Comparison of ENCODE assay signal across 8 cellular contexts in genomic region chr1:85258536-85259117, GRCh38. TPM values are rescaled to one million over a fixed set of nuclear protein-coding genes. Genes with fewer than 3 reads are reported as not detected.
DNase-seq lines count a peak whose midpoint lies in the region; ATAC-seq, FAIRE-seq and TF ChIP-seq lines count a peak whose summit lies in the region.

No MANE protein-coding gene starts in this region.

- H3K4me3 ChIP-seq in keratinocyte (ENCODE audit: control insufficient read depth in 2 of 3, extremely low read depth in 1 of 3, insufficient read depth in 2 of 3, low read depth in 1 of 3, low read length in 3 of 3) = peak overlapping the region; percentile 74 to 98 (median 91)
- H3K4me3 ChIP-seq in testis = peak overlapping the region; percentile 87 to 98

- no peaks in the 10 kb centered on the region for H3K9me3 ChIP-seq in keratinocyte (ENCODE audit: control insufficient read depth, low read depth, low read length)
- H3K9me3 ChIP-seq in testis = no peaks in the 10 kb centered on the region

- peak overlapping the region; percentile 12 for H3K27ac ChIP-seq in keratinocyte (ENCODE audit: control insufficient read depth, insufficient read depth, low read length)
- H3K27ac ChIP-seq in testis = peak overlapping the region; percentile 71 to 76

- peaks cover 19% of the 10 kb centered on the region for H3K4me1 ChIP-seq in keratinocyte (ENCODE audit: control insufficient read depth, extremely low read depth, insufficient read depth, low read length)
- peaks cover 4% of the 10 kb centered on the region for H3K4me1 ChIP-seq in testis

- TF ChIP-seq POLR2A in testis (IDR thresholded peaks at IDR 0.05) = no peak

- intact Hi-C loops in testis (cut with DNase I; ENCODE audit: low total_unique reads) = no loop called here

- H3K9ac ChIP-seq in keratinocyte (ENCODE audit: control insufficient read depth, extremely low read depth, insufficient read depth, low read length) = peak overlapping the region; percentile 93

- H2AFZ ChIP-seq in keratinocyte (ENCODE audit: control insufficient read depth, low read length) = no peak overlapping the region

- peaks cover 30% of the 10 kb centered on the region for H3K4me1 Mint-ChIP-seq in activated naive CD8-positive, alpha-beta T cell treated with anti-CD3 and anti-CD28 coated beads for 36 hours

- TF ChIP-seq CTCF in keratinocyte (optimal IDR thresholded peaks at IDR 0.05 in 1 of 3, IDR thresholded peaks at IDR 0.05 in 1 of 3, conservative IDR thresholded peaks at IDR 0.05 in 1 of 3; ENCODE audit: extremely low read depth in 1 of 3, insufficient read depth in 2 of 3, low read length in 3 of 3) (peak in 1 of 3 experiments; percentile 14), testis (IDR thresholded peaks at IDR 0.05) (no peak)

- H3K9me1 ChIP-seq in keratinocyte (ENCODE audit: control insufficient read depth, extremely low read depth, insufficient read depth, low read length) = no peaks in the 10 kb centered on the region

- no peak for ATAC-seq in HG02970 (IDR thresholded peaks at IDR 0.05; ENCODE audit: low FRiP score, unreplicated experiment)

- WGBS in testis, 2 donors = 3 to 5% methylated on average over 19 of the region's 19 CpGs

- peaks cover 40% of the 10 kb centered on the region for H3K79me2 ChIP-seq in keratinocyte (ENCODE audit: control insufficient read depth, insufficient read depth, low read length)

- peaks cover 4% of the 10 kb centered on the region for H4K20me1 ChIP-seq in keratinocyte (ENCODE audit: control insufficient read depth, extremely low read depth, insufficient read depth, low read length)

- H3K27me3 ChIP-seq in keratinocyte (ENCODE audit: control insufficient read depth, extremely low read depth, insufficient read depth, low read length) (no peaks in the 10 kb centered on the region), testis (no peaks in the 10 kb centered on the region)

- dilution Hi-C loops in keratinocyte (cut with MboI; ENCODE audit: extremely low pct_ligation_motif_present, low sequenced_read_pairs) = no loop called here

- DNase-seq in SIG-M5 treated with dmso at 0.1 percent for 504 hours (lab: John Stamatoyannopoulos, UW; ENCODE audit: unreplicated experiment) = peak; percentile 9
- no peak for DNase-seq in SIG-M5 (lab: John Stamatoyannopoulos, UW)
- no peak for DNase-seq in activated naive CD8-positive, alpha-beta T cell treated with anti-CD3 and anti-CD28 coated beads for 36 hours
- DNase-seq in keratinocyte (ENCODE audit: low read depth, low spot score) = no peak
- DNase-seq in testis = no peak
- no peak for DNase-seq in cerebellar nuclear complex (lab: John Stamatoyannopoulos, UW)
- DNase-seq in NCI-H1436 treated with DMSO at 0.1 percent for 48 hours (lab: John Stamatoyannopoulos, UW) = no peak

- H3K27me3 Mint-ChIP-seq in activated naive CD8-positive, alpha-beta T cell treated with anti-CD3 and anti-CD28 coated beads for 36 hours = no peaks in the 10 kb centered on the region

- FAIRE-seq in keratinocyte (lab: Jason Lieb, UNC) = no peak

- peak overlapping the region; percentile 94 for H3K27ac Mint-ChIP-seq in activated naive CD8-positive, alpha-beta T cell treated with anti-CD3 and anti-CD28 coated beads for 36 hours

- H3K36me3 ChIP-seq in keratinocyte (ENCODE audit: control insufficient read depth in 2 of 2, extremely low read depth in 1 of 2, insufficient read depth in 2 of 2, low read length in 2 of 2) (peaks cover 2 to 9% of the 10 kb centered on the region in 2 experiments), testis (ENCODE audit: low read depth, missing control alignments) (no peaks in the 10 kb centered on the region)

- H3K4me3 Mint-ChIP-seq in activated naive CD8-positive, alpha-beta T cell treated with anti-CD3 and anti-CD28 coated beads for 36 hours = peak overlapping the region; percentile 95

- peaks cover 4% of the 10 kb centered on the region for H3K9me3 Mint-ChIP-seq in activated naive CD8-positive, alpha-beta T cell treated with anti-CD3 and anti-CD28 coated beads for 36 hours

- H3K4me2 ChIP-seq in keratinocyte (ENCODE audit: control insufficient read depth, extremely low read depth, insufficient read depth, low read depth, low read length) = peak overlapping the region; percentile 67

- H3K36me3 Mint-ChIP-seq in activated naive CD8-positive, alpha-beta T cell treated with anti-CD3 and anti-CD28 coated beads for 36 hours = peaks cover 34% of the 10 kb centered on the region

RNA-seq across cellular contexts. Expression of gene C1orf52, which starts 0.8 kb away (rescaled TPM):
- total RNA-seq in activated naive CD8-positive, alpha-beta T cell treated with anti-CD3 and anti-CD28 coated beads for 36 hours = 10 to 100 TPM; 29.3 to 30.0 TPM
- 15.8 to 27.3 TPM (median 25.4 TPM) in 3 replicates for polyA plus RNA-seq in keratinocyte
- polyA plus RNA-seq in keratinocyte (2011; ENCODE audit: low read depth) = 41.3 TPM
- polyA plus RNA-seq in keratinocyte (2011; cell fraction: cytosol; rRNA removed) = 15.8 and 19.6 TPM in 2 replicates
- polyA plus RNA-seq in keratinocyte (2011; cell fraction: nucleus; rRNA removed) = 29.7 and 31.3 TPM in 2 replicates
- polyA plus RNA-seq in keratinocyte (2012; ENCODE audit: low replicate concordance) = 19.3 and 26.2 TPM in 2 replicates
- polyA minus RNA-seq in keratinocyte = 6.2 to 17.9 TPM (median 9.3 TPM) in 3 replicates
- 5.9 TPM for polyA minus RNA-seq in keratinocyte (2011; cell fraction: cytosol; rRNA and poly(A)+ RNA removed)
- polyA minus RNA-seq in keratinocyte (2011; cell fraction: nucleus; rRNA and poly(A)+ RNA removed) = 11.6 and 20.6 TPM in 2 replicates
- 10 to 100 TPM; 34.0 to 40.3 TPM for total RNA-seq in testis
- 37.9 TPM for polyA plus RNA-seq in testis (ENCODE audit: insufficient read depth, low read depth, low replicate concordance)

RNA-seq across cellular contexts. Expression of gene BCL10, which starts 17.8 kb away (rescaled TPM):
- total RNA-seq in activated naive CD8-positive, alpha-beta T cell treated with anti-CD3 and anti-CD28 coated beads for 36 hours = 10 to 100 TPM; 27.5 to 29.0 TPM
- polyA plus RNA-seq in keratinocyte = 11.4 to 22.4 TPM (median 19.7 TPM) in 3 replicates
- 98.8 TPM for polyA plus RNA-seq in keratinocyte (2011; ENCODE audit: low read depth)
- polyA plus RNA-seq in keratinocyte (2011; cell fraction: cytosol; rRNA removed) = 10.7 and 21.3 TPM in 2 replicates
- polyA plus RNA-seq in keratinocyte (2011; cell fraction: nucleus; rRNA removed) = 14.1 and 16.6 TPM in 2 replicates
- polyA plus RNA-seq in keratinocyte (2012; ENCODE audit: low replicate concordance) = 20.7 and 24.5 TPM in 2 replicates
- 10.6 to 20.8 TPM (median 14.6 TPM) in 3 replicates for polyA minus RNA-seq in keratinocyte
- 28.4 TPM for polyA minus RNA-seq in keratinocyte (2011; cell fraction: cytosol; rRNA and poly(A)+ RNA removed)
- 12.0 and 20.0 TPM in 2 replicates for polyA minus RNA-seq in keratinocyte (2011; cell fraction: nucleus; rRNA and poly(A)+ RNA removed)
- 10 to 100 TPM; 16.8 to 21.2 TPM for total RNA-seq in testis
- polyA plus RNA-seq in testis (ENCODE audit: insufficient read depth, low read depth, low replicate concordance) = 16.5 TPM

RNA-seq across cellular contexts. Expression of gene SYDE2, which starts 57.8 kb away (rescaled TPM):
- 1 to 10 TPM; 3.7 to 3.9 TPM for total RNA-seq in activated naive CD8-positive, alpha-beta T cell treated with anti-CD3 and anti-CD28 coated beads for 36 hours
- polyA plus RNA-seq in keratinocyte (1.4 to 1.8 TPM (median 1.7 TPM) in 3 replicates), testis (ENCODE audit: insufficient read depth, low read depth, low replicate concordance) (3.7 TPM)
- 0.41 TPM for polyA plus RNA-seq in keratinocyte (2011; ENCODE audit: low read depth)
- 0.69 and 1.4 TPM in 2 replicates for polyA plus RNA-seq in keratinocyte (2011; cell fraction: cytosol; rRNA removed)
- 1.9 and 2.6 TPM in 2 replicates for polyA plus RNA-seq in keratinocyte (2011; cell fraction: nucleus; rRNA removed)
- 1.4 TPM in 2 replicates for polyA plus RNA-seq in keratinocyte (2012; ENCODE audit: low replicate concordance)
- polyA minus RNA-seq in keratinocyte = 1.2 to 5.3 TPM (median 4.1 TPM) in 3 replicates
- polyA minus RNA-seq in keratinocyte (2011; cell fraction: cytosol; rRNA and poly(A)+ RNA removed) = 2.1 TPM
- polyA minus RNA-seq in keratinocyte (2011; cell fraction: nucleus; rRNA and poly(A)+ RNA removed) = 3.6 and 5.7 TPM in 2 replicates
- total RNA-seq in testis = 10 to 100 TPM in 1 of 2 donors, 1 to 10 TPM in 1; 8.8 to 10.2 TPM
